Comparison of ENCODE assay signal across 9 cellular contexts in the genomic region with DNA sequence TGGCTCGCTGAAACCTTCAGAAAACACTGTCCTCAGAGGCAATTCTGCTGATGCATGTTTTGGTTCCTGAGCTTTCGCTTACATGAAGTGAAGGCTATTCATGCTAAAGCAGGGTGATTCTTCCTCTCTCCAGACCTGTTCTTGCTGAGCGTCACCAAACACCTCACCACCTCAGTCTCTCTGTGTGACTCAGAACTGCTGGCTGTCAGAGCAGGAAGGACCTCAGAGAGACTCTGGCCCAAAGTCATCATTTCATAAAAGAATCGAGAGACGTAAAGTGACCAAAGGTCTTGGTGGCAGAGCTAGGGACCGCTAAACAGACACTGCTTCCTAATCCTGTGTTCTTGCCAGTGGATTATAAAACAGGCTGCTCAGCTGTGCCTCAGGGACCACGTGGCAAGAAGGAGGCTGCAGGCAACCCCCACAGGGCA.
DNase-seq lines count a peak whose midpoint lies in the region; ATAC-seq and TF ChIP-seq lines count a peak whose summit lies in the region.
"Had no signal": no experiment of that assay in that cellular context is flagged by ENCODE, and none has a peak within 500 bp of the region (broad histone marks: within the 10 kb centered on the region; RNA-seq: fewer than 3 reads in every experiment).

No MANE protein-coding gene starts in this region.

- H3K4me1 ChIP-seq in GM23248 (ENCODE audit: insufficient read depth), result peaks cover 34% of the 10 kb centered on the region
- H3K4me1 ChIP-seq in CD4-positive, alpha-beta memory T cell (ENCODE audit: insufficient read depth, low read length), result no peaks in the 10 kb centered on the region

- peaks cover 28% of the 10 kb centered on the region for H3F3A ChIP-seq in GM23248 (ENCODE audit: insufficient read depth)

- H3K9me2 ChIP-seq in GM23248 (ENCODE audit: insufficient read depth), result no peaks in the 10 kb centered on the region

- H3K27ac ChIP-seq in GM23248 (no peak overlapping the region), WERI-Rb-1 (peak overlapping the region; percentile 71)
- no peak overlapping the region for H3K27ac ChIP-seq in CD4-positive, alpha-beta memory T cell (ENCODE audit: low read depth, low read length)
- H3K27ac ChIP-seq in CD4-positive, alpha-beta T cell (ENCODE audit: low read depth, low read length), result no peak overlapping the region

- no peak overlapping the region for H3K4me3 Mint-ChIP-seq in CD4-positive, alpha-beta memory T cell
- no peak overlapping the region for H3K4me3 Mint-ChIP-seq in CD4-positive, alpha-beta T cell

- no peak overlapping the region for H3K4me2 ChIP-seq in GM23248 (ENCODE audit: unreplicated experiment)

- in situ Hi-C loops in GM23248 (cut with MboI), result no loop called here

- WGBS in GM23248 (ENCODE audit: low coverage in 1 of 2, low lambda C conversion rate in 2 of 2, missing lambda C conversion rate in 2 of 2), 2 experiments, result 51 to 61% methylated on average over 7 of the region's 7 CpGs

- POLR2A ChIA-PET in CD4-positive, alpha-beta memory T cell (lab: Charles Lee; ENCODE audit: partially characterized antibody), result no interaction called here
- POLR2A ChIA-PET in CD4-positive, alpha-beta T cell (lab: Charles Lee), result no interaction called here

- H3K4me3 ChIP-seq in GM23248 (no peak overlapping the region), WERI-Rb-1 (ENCODE audit: low read depth, low read length) (no peak overlapping the region)
- H3K4me3 ChIP-seq in CD4-positive, alpha-beta memory T cell (ENCODE audit: low read length in 2 of 2), result no peak overlapping the region

- H3K9ac ChIP-seq in GM23248, result 0 out of 2 replicates have a peak overlapping the region, but pooled peaks have one; percentile 20

- H3K79me2 ChIP-seq in GM23248 (ENCODE audit: insufficient read depth), result peaks cover 6% of the 10 kb centered on the region; the same call in 1 of the 2 replicates

- no peak overlapping the region for H2AFZ ChIP-seq in GM23248

- no peaks in the 10 kb centered on the region for H3K4me1 Mint-ChIP-seq in CD4-positive, alpha-beta memory T cell
- H3K4me1 Mint-ChIP-seq in CD4-positive, alpha-beta T cell (ENCODE audit: low read depth), result no peaks in the 10 kb centered on the region

- no peaks in the 10 kb centered on the region for H3K36me3 Mint-ChIP-seq in CD4-positive, alpha-beta memory T cell
- no peaks in the 10 kb centered on the region for H3K36me3 Mint-ChIP-seq in CD4-positive, alpha-beta T cell (ENCODE audit: low read depth)

- ATAC-seq in left colon, result peak; percentile 73
- no peak for ATAC-seq in CD4-positive, alpha-beta T cell (ENCODE audit: poor library complexity)
- ATAC-seq in GM18870 (IDR thresholded peaks at IDR 0.05; ENCODE audit: unreplicated experiment), result no peak

- DNase-seq in EL, result peak; percentile 25
- peak; percentile 69 for DNase-seq in GM23248
- peak; percentile 77 for DNase-seq in WERI-Rb-1
- DNase-seq in left colon, result no peak
- DNase-seq in NCI-H226, result no peak
- DNase-seq in CD4-positive, alpha-beta memory T cell, result no peak
- DNase-seq in CD4-positive, alpha-beta T cell, result no peak
- DNase-seq: DND-41 had no signal

- no peak for TF ChIP-seq CTCF in WERI-Rb-1 (IDR thresholded peaks at IDR 0.05; ENCODE audit: low read depth, low read length)
- TF ChIP-seq CTCF in CD4-positive, alpha-beta T cell (IDR thresholded peaks at IDR 0.05), result no peak

- H4K20me1 ChIP-seq in GM23248 (ENCODE audit: insufficient read depth), result no peaks in the 10 kb centered on the region

- no peak overlapping the region for H3K27ac Mint-ChIP-seq in CD4-positive, alpha-beta memory T cell
- H3K27ac Mint-ChIP-seq in CD4-positive, alpha-beta T cell, result no peak overlapping the region

- peaks cover 0 to 2% (median 0%) of the 10 kb centered on the region in 8 donors for H3K9me3 Mint-ChIP-seq in CD4-positive, alpha-beta memory T cell
- H3K9me3 Mint-ChIP-seq in CD4-positive, alpha-beta T cell, result peaks cover 6% of the 10 kb centered on the region

- no peaks in the 10 kb centered on the region for H3K9me3 ChIP-seq in GM23248 (ENCODE audit: low read depth)
- H3K9me3 ChIP-seq in WERI-Rb-1 (ENCODE audit: severe bottlenecking), result no peaks in the 10 kb centered on the region
- no peaks in the 10 kb centered on the region for H3K9me3 ChIP-seq in CD4-positive, alpha-beta memory T cell (ENCODE audit: control insufficient read depth in 1 of 2, low read length in 2 of 2)
- H3K9me3 ChIP-seq in CD4-positive, alpha-beta T cell (ENCODE audit: control insufficient read depth, low read length), result no peaks in the 10 kb centered on the region

- CTCF ChIA-PET in CD4-positive, alpha-beta memory T cell (lab: Charles Lee; ENCODE audit: partially characterized antibody), result no interaction called here
- CTCF ChIA-PET in CD4-positive, alpha-beta T cell (lab: Charles Lee), result no interaction called here

- H3K27me3 Mint-ChIP-seq in CD4-positive, alpha-beta memory T cell, result no peaks in the 10 kb centered on the region
- no peaks in the 10 kb centered on the region for H3K27me3 Mint-ChIP-seq in CD4-positive, alpha-beta T cell

- intact Hi-C loops in left colon (cut with DNase I, micrococcal nuclease), result no loop called here
- intact Hi-C loops in CD4-positive, alpha-beta memory T cell (cut with micrococcal nuclease), result no loop called here
- intact Hi-C loops in CD4-positive, alpha-beta T cell (cut with DNase I, micrococcal nuclease), result no loop called here

- H3K36me3 ChIP-seq in GM23248 (ENCODE audit: low read depth) (no peaks in the 10 kb centered on the region), WERI-Rb-1 (no peaks in the 10 kb centered on the region)
- H3K36me3 ChIP-seq in CD4-positive, alpha-beta memory T cell (ENCODE audit: insufficient read depth, low read length), result no peaks in the 10 kb centered on the region

- H3K27me3 ChIP-seq in GM23248 (replicated peaks; ENCODE audit: insufficient read depth), result no peaks in the 10 kb centered on the region
- no peaks in the 10 kb centered on the region for H3K27me3 ChIP-seq in WERI-Rb-1 (ENCODE audit: insufficient read depth, low read depth, severe bottlenecking)
- H3K27me3 ChIP-seq in CD4-positive, alpha-beta memory T cell (ENCODE audit: insufficient read depth, low read length), result no peaks in the 10 kb centered on the region
- H3K27me3 ChIP-seq in CD4-positive, alpha-beta T cell (ENCODE audit: control insufficient read depth, insufficient read depth, low read length), result no peaks in the 10 kb centered on the region

Comparison
In these comparisons a context has a peak if more than half of its experiments do, and no peak if none do; other contexts are left out.
1. DNase-seq: peak in EL (single experiment), GM23248 (single experiment) and WERI-Rb-1 (single experiment); none in left colon (0 of 2), NCI-H226 (single experiment), CD4-positive, alpha-beta memory T cell (0 of 5) and CD4-positive, alpha-beta T cell (0 of 10).